ENCODE assay signal across 13 cellular contexts in genomic region chr22:36191106-36191836, GRCh38. TPM values are rescaled to one million over a fixed set of nuclear protein-coding genes. Genes with fewer than 3 reads are reported as not detected.
DNase-seq lines count a peak whose midpoint lies in the region; ATAC-seq, FAIRE-seq and TF ChIP-seq lines count a peak whose summit lies in the region.
"Had no signal": no experiment of that assay in that cellular context is flagged by ENCODE, and none has a peak within 500 bp of the region (broad histone marks: within the 10 kb centered on the region; RNA-seq: fewer than 3 reads in every experiment).

No MANE protein-coding gene starts in this region.

- DNase-seq in LHCN-M2 (ENCODE audit: low read depth) (peak; percentile 67), dorsolateral prefrontal cortex (peak; percentile 22 to 96 (median 91)), kidney (peak; percentile 79), NCI-H524 treated with DMSO at 0.1 percent for 48 hours (lab: John Stamatoyannopoulos, UW) (no peak)
- DNase-seq: activated CD4-positive, alpha-beta T cell treated with anti-CD3 and anti-CD28 coated beads, Interleukin-2, amount 50 U/mL, for 4 hours; foreskin melanocyte; NCI-H2227 treated with DMSO at 0.1 percent for 48 hours had no signal

- peak overlapping the region in 2 of 59 donors; percentile 8 to 20 for H3K4me3 ChIP-seq in dorsolateral prefrontal cortex
- no peak overlapping the region for H3K4me3 ChIP-seq in kidney (ENCODE audit: low read length in 2 of 2)
- no peak overlapping the region for H3K4me3 ChIP-seq in stomach smooth muscle (ENCODE audit: low read length in 2 of 2)

- FAIRE-seq in kidney (lab: Jason Lieb, UNC), result no peak

- H3K4me1 ChIP-seq in kidney (ENCODE audit: control insufficient read depth in 1 of 2, insufficient read depth in 1 of 2, low read depth in 1 of 2, low read length in 2 of 2), result peaks cover 3 to 4% of the 10 kb centered on the region in 2 donors
- peaks cover 15% of the 10 kb centered on the region for H3K4me1 ChIP-seq in stomach smooth muscle (ENCODE audit: control insufficient read depth, insufficient read depth, low read length)

- H3K9me3 ChIP-seq in kidney (ENCODE audit: control insufficient read depth in 1 of 2, low read length in 2 of 2), result no peaks in the 10 kb centered on the region
- H3K9me3 ChIP-seq in stomach smooth muscle (ENCODE audit: control insufficient read depth in 2 of 2, low read length in 2 of 2), result no peaks in the 10 kb centered on the region

- H3K27ac ChIP-seq in dorsolateral prefrontal cortex (peak overlapping the region in 51 of 59 donors; percentile 6 to 85 (median 69)), kidney (ENCODE audit: low read depth in 2 of 2, low read length in 2 of 2) (no peak overlapping the region), stomach smooth muscle (ENCODE audit: low read length) (peak overlapping the region; percentile 71)
- H3K27ac ChIP-seq: KMS-11 had no signal

- intact Hi-C loops in dorsolateral prefrontal cortex (cut with DNase I), result no loop called here
- intact Hi-C loops in kidney (cut with DNase I), result no loop called here

- TF ChIP-seq CTCF in dorsolateral prefrontal cortex (IDR thresholded peaks at IDR 0.05 in 54 of 56, conservative IDR thresholded peaks at IDR 0.05 in 2 of 56; ENCODE audit: low read depth in 1 of 56, partially characterized antibody in 56 of 56), result peak in 31 of 56 donors; percentile 8 to 50 (median 21)
- no peak for TF ChIP-seq CTCF in kidney (IDR thresholded peaks at IDR 0.05; ENCODE audit: borderline replicate concordance, extremely low read depth, insufficient read depth)

- H3K27me3 ChIP-seq in dorsolateral prefrontal cortex (no peaks in the 10 kb centered on the region), stomach smooth muscle (ENCODE audit: control insufficient read depth in 1 of 2, insufficient read depth in 2 of 2, low read length in 2 of 2) (no peaks in the 10 kb centered on the region)

- no peaks in the 10 kb centered on the region for H3K36me3 ChIP-seq in kidney (ENCODE audit: control insufficient read depth in 1 of 2, insufficient read depth in 2 of 2, low read length in 2 of 2)
- no peaks in the 10 kb centered on the region for H3K36me3 ChIP-seq in stomach smooth muscle (ENCODE audit: control insufficient read depth in 2 of 2, insufficient read depth in 2 of 2, low read length in 2 of 2)

- H3K9ac ChIP-seq in kidney (ENCODE audit: low read length in 2 of 2) (no peak overlapping the region), stomach smooth muscle (ENCODE audit: low read length in 2 of 2) (no peak overlapping the region)
- H3K9ac ChIP-seq: KMS-11 had no signal

- ATAC-seq in GM19035 (IDR thresholded peaks at IDR 0.05; ENCODE audit: unreplicated experiment), result no peak
- ATAC-seq in HG03378 (IDR thresholded peaks at IDR 0.05; ENCODE audit: unreplicated experiment), result no peak
- no peak for ATAC-seq in HG02571 (IDR thresholded peaks at IDR 0.05; ENCODE audit: unreplicated experiment)

RNA-seq across cellular contexts. Expression of gene APOL4, which starts 10.3 kb away (rescaled TPM):
- total RNA-seq in LHCN-M2 (2014; rRNA removed), result 0.17 TPM in 1 of 2 replicates, not detected in the other
- polyA plus RNA-seq in LHCN-M2 (2012), result not detected
- 10 to 100 TPM in 7 of 120 experiments, 1 to 10 TPM in 68, under 1 TPM in 42, not detected in 3; 0.15 to 24.1 (median 1.5) TPM for total RNA-seq in dorsolateral prefrontal cortex
- 8.7 TPM for total RNA-seq in kidney
- polyA plus RNA-seq in kidney (ENCODE audit: insufficient read depth, low read depth, low replicate concordance), result 6.1 TPM
- total RNA-seq: SK-MEL-5 had no signal

RNA-seq across cellular contexts. Expression of gene APOL3, which starts 30.7 kb away (rescaled TPM):
- total RNA-seq in LHCN-M2 (2014; rRNA removed) (1.5 and 3.2 TPM in 2 replicates), dorsolateral prefrontal cortex (10 to 100 TPM in 78 of 120 experiments, 1 to 10 TPM in 42; 4.8 to 24.3 (median 11.7) TPM), kidney (43.7 TPM)
- 2.3 TPM for polyA plus RNA-seq in LHCN-M2 (2012)
- 25.1 TPM for polyA plus RNA-seq in kidney (ENCODE audit: insufficient read depth, low read depth, low replicate concordance)

RNA-seq across cellular contexts. Expression of gene APOL2, which starts 48.1 kb away (rescaled TPM):
- total RNA-seq in LHCN-M2 (2014; rRNA removed) (38.3 and 44.6 TPM in 2 replicates), dorsolateral prefrontal cortex (100 to 1,000 TPM in 62 of 120 experiments, 10 to 100 TPM in 58; 41.2 to 167 (median 101) TPM), kidney (48.8 TPM)
- 56.1 TPM for polyA plus RNA-seq in LHCN-M2 (2012)
- polyA plus RNA-seq in kidney (ENCODE audit: insufficient read depth, low read depth, low replicate concordance), result 34.8 TPM

Comparison
In these comparisons a context has a peak if more than half of its experiments do, and no peak if none do; other contexts are left out.
1. H3K27ac ChIP-seq: peak in dorsolateral prefrontal cortex (51 of 59) and stomach smooth muscle (single experiment); none in kidney (0 of 2).